ENCODE assay signal across 16 cellular contexts in the genomic region with DNA sequence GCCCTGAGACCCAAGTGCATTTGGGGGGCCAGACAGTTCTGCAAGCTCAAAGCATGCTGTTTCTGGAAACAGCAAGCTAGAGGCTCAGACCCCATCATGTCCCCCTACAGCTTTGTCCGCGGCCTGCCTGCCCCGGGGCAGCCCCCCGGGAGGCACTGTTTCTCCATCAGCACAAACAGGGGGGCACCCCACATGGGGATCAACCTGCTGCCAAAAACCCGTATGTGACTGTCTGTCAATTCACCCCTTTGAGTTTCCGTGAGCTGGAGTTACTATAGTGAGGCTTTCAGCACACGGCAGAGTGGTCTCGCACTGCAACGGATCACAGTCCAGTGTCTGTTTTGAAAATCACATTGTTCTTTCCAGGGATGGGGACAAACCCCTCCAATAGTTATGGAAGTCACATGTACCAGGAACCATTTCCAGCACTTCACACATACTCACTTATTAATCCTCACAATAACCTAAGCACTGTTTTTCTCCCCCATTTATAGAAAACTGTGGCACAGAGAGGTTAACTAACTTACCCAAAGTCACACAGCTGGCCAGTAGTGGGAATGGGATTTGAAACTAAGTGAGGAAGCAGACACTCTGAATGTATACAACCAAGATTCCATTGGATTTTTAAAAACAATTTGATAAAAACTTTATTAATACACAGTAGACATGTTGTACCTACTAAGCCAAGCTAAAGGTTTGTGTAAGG.
DNase-seq lines count a peak whose midpoint lies in the region; ATAC-seq and TF ChIP-seq lines count a peak whose summit lies in the region.
"Had no signal": no experiment of that assay in that cellular context is flagged by ENCODE, and none has a peak within 500 bp of the region (broad histone marks: within the 10 kb centered on the region; RNA-seq: fewer than 3 reads in every experiment).

No MANE protein-coding gene starts in this region.

- H3K79me2 ChIP-seq in mammary epithelial cell (ENCODE audit: insufficient read depth, low read length) (no peaks in the 10 kb centered on the region), parathyroid adenoma (no peaks in the 10 kb centered on the region), Karpas-422 (ENCODE audit: low read length) (no peaks in the 10 kb centered on the region)

- no peaks in the 10 kb centered on the region for H3K9me2 ChIP-seq in Karpas-422 (replicated peaks; ENCODE audit: insufficient read depth, low read length)

- H3K4me1 Mint-ChIP-seq in MCF 10A (ENCODE audit: insufficient read depth, unreplicated experiment), result no peaks in the 10 kb centered on the region
- no peaks in the 10 kb centered on the region for H3K4me1 Mint-ChIP-seq in natural killer cell
- H3K4me1 Mint-ChIP-seq: B cell; CD4-positive, alpha-beta memory T cell had no signal

- POLR2A ChIA-PET in MCF 10A (lab: Yijun Ruan, JAX), result interaction anchor here (0.6 kb wide), 1 partner anchor 519 kb away, joined by 5 read pairs; no protein-coding TSS in a partner anchor

- H3K27me3 ChIP-seq in mammary epithelial cell (ENCODE audit: insufficient read depth, low read length), result no peaks in the 10 kb centered on the region
- H3K27me3 ChIP-seq in parathyroid adenoma (ENCODE audit: control insufficient read depth, insufficient read depth, low read length), result no peaks in the 10 kb centered on the region
- no peaks in the 10 kb centered on the region for H3K27me3 ChIP-seq in Karpas-422 (ENCODE audit: low read length)

- no peaks in the 10 kb centered on the region for H4K20me1 ChIP-seq in mammary epithelial cell (ENCODE audit: insufficient read depth, low read length)
- H4K20me1 ChIP-seq in Karpas-422 (ENCODE audit: insufficient read depth, low read depth, low read length), result no peaks in the 10 kb centered on the region

- dilution Hi-C loops in mammary epithelial cell (cut with HindIII; ENCODE audit: low sequenced_read_pairs), result loop anchor here (5.0 kb wide), 2 partner anchors 44 to 76 kb away; no protein-coding TSS in a partner anchor

- H3K9ac ChIP-seq in mammary epithelial cell (ENCODE audit: insufficient read depth, low read length) (no peak overlapping the region), parathyroid adenoma (no peak overlapping the region), Karpas-422 (ENCODE audit: low read length) (no peak overlapping the region)
- H3K9ac ChIP-seq: GM23248 had no signal

- in situ Hi-C loops in mammary epithelial cell (cut with MboI; ENCODE audit: low sequenced_read_pairs in 2 of 2), result no loop called here

- no peaks in the 10 kb centered on the region for H3K36me3 Mint-ChIP-seq in MCF 10A (ENCODE audit: insufficient read depth, unreplicated experiment)
- no peaks in the 10 kb centered on the region for H3K36me3 Mint-ChIP-seq in natural killer cell
- H3K36me3 Mint-ChIP-seq: CD4-positive, alpha-beta memory T cell; IgD-negative memory B cell had no signal

- H3K27ac Mint-ChIP-seq in MCF 10A (ENCODE audit: low read depth, unreplicated experiment), result peak overlapping the region; percentile 49
- no peak overlapping the region for H3K27ac Mint-ChIP-seq in natural killer cell
- H3K27ac Mint-ChIP-seq: B cell; CD4-positive, alpha-beta memory T cell had no signal

- TF ChIP-seq CTCF in MCF 10A (IDR thresholded peaks at IDR 0.05; ENCODE audit: unreplicated experiment) (no peak), mammary epithelial cell (conservative IDR thresholded peaks at IDR 0.05 in 1 of 2, IDR thresholded peaks at IDR 0.05 in 1 of 2; ENCODE audit: extremely low read depth in 1 of 2, insufficient read depth in 1 of 2, low read depth in 1 of 2, low read length in 2 of 2) (no peak), parathyroid adenoma (IDR thresholded peaks at IDR 0.05) (no peak), natural killer cell (IDR thresholded peaks at IDR 0.05) (no peak)

- no peak overlapping the region for H3K4me3 Mint-ChIP-seq in MCF 10A (ENCODE audit: unreplicated experiment)
- no peak overlapping the region for H3K4me3 Mint-ChIP-seq in natural killer cell
- H3K4me3 Mint-ChIP-seq: B cell; CD4-positive, alpha-beta memory T cell; H9; IgD-negative memory B cell had no signal

- peaks cover 10% of the 10 kb centered on the region for H3K27me3 Mint-ChIP-seq in MCF 10A (ENCODE audit: insufficient read depth, unreplicated experiment)
- H3K27me3 Mint-ChIP-seq in natural killer cell (ENCODE audit: low read depth in 2 of 2), result peaks cover 3 to 30% of the 10 kb centered on the region in 2 donors

- no peaks in the 10 kb centered on the region for H3K9me3 Mint-ChIP-seq in MCF 10A (ENCODE audit: unreplicated experiment)
- no peaks in the 10 kb centered on the region for H3K9me3 Mint-ChIP-seq in natural killer cell
- H3K9me3 Mint-ChIP-seq: H9 had no signal

- DNase-seq in MCF 10A (ENCODE audit: unreplicated experiment) (no peak), mammary epithelial cell (no peak), mesenteric fat pad (ENCODE audit: low spot score) (peak; percentile 60), natural killer cell (no peak), NCI-H146 treated with DMSO at 0.1 percent for 48 hours (lab: John Stamatoyannopoulos, UW; ENCODE audit: unreplicated experiment) (no peak), Karpas-422 (no peak)
- DNase-seq: 8988T; CD4-positive, alpha-beta memory T cell; DMS79; GM23248; H9 had no signal

- BruUV-seq in MCF 10A (replicated peaks; lab: Mats Ljungman, UMichigan) (no TSS peak), mammary epithelial cell (replicated peaks; lab: Mats Ljungman, UMichigan) (no TSS peak)

- intact Hi-C loops in MCF 10A (cut with micrococcal nuclease) (no loop called here), mammary epithelial cell (cut with micrococcal nuclease) (no loop called here), natural killer cell (cut with micrococcal nuclease) (no loop called here)

- H3K36me3 ChIP-seq in mammary epithelial cell (ENCODE audit: insufficient read depth, low read length) (no peaks in the 10 kb centered on the region), parathyroid adenoma (ENCODE audit: control insufficient read depth, insufficient read depth, low read length) (no peaks in the 10 kb centered on the region), Karpas-422 (ENCODE audit: insufficient read depth, low read length) (no peaks in the 10 kb centered on the region)

- no peak for ATAC-seq in natural killer cell
- ATAC-seq: GM12878 had no signal

- no peak overlapping the region for H3K4me2 ChIP-seq in mammary epithelial cell (ENCODE audit: insufficient read depth, low read depth, low read length)
- peak overlapping the region; percentile 11 for H3K4me2 ChIP-seq in parathyroid adenoma (ENCODE audit: low read length)
- H3K4me2 ChIP-seq in Karpas-422 (ENCODE audit: low read depth, low read length, poor library complexity, severe bottlenecking), result no peak overlapping the region

- H3K4me3 ChIP-seq in mammary epithelial cell (replicated peaks in 1 of 3; ENCODE audit: insufficient read depth in 1 of 3, low read depth in 2 of 3, low read length in 3 of 3) (no peak overlapping the region), parathyroid adenoma (ENCODE audit: low read depth, low read length) (no peak overlapping the region), Karpas-422 (ENCODE audit: low read length) (no peak overlapping the region)
- H3K4me3 ChIP-seq: GM12878, GM23248 had no signal

- no peak overlapping the region for H3K27ac ChIP-seq in mammary epithelial cell (ENCODE audit: insufficient read depth, low read depth, low read length)
- H3K27ac ChIP-seq in parathyroid adenoma, result peak overlapping the region; percentile 67
- H3K27ac ChIP-seq in Karpas-422 (ENCODE audit: low read length), result no peak overlapping the region
- H3K27ac ChIP-seq: C4-2B, GM23248 had no signal

- H3K9me3 ChIP-seq in mammary epithelial cell (replicated peaks; ENCODE audit: insufficient read depth, low read length) (no peaks in the 10 kb centered on the region), parathyroid adenoma (ENCODE audit: control insufficient read depth, low read length) (no peaks in the 10 kb centered on the region), Karpas-422 (ENCODE audit: low read length) (no peaks in the 10 kb centered on the region)

- H2AFZ ChIP-seq in mammary epithelial cell (ENCODE audit: low read depth, low read length) (no peak overlapping the region), parathyroid adenoma (peak overlapping the region; percentile 75), Karpas-422 (ENCODE audit: low read length) (no peak overlapping the region)
- H2AFZ ChIP-seq: GM23248 had no signal

- WGBS in mammary epithelial cell (ENCODE audit: low coverage, missing lambda C conversion rate), result 100% methylated on average over 2 of the region's 9 CpGs

- CTCF ChIA-PET in MCF 10A (lab: Yijun Ruan, JAX) (interaction anchor here (0.6 to 3.7 kb wide), 5 partner anchors 13 to 975 kb away, joined by 5 to 17 read pairs (median 6); no protein-coding TSS in a partner anchor), mammary epithelial cell (lab: Charles Lee; ENCODE audit: low non-redundant PET) (no interaction called here)

- H3K4me1 ChIP-seq in mammary epithelial cell (ENCODE audit: insufficient read depth, low read length), result no peaks in the 10 kb centered on the region
- peaks cover 33% of the 10 kb centered on the region for H3K4me1 ChIP-seq in parathyroid adenoma
- no peaks in the 10 kb centered on the region for H3K4me1 ChIP-seq in Karpas-422 (ENCODE audit: low read length)
